ENCODE assay signal across 8 cellular contexts in genomic region chr1:184387871-184388670, GRCh38. TPM values are rescaled to one million over a fixed set of nuclear protein-coding genes. Genes with fewer than 3 reads are reported as not detected.
DNase-seq lines count a peak whose midpoint lies in the region; ATAC-seq, FAIRE-seq and TF ChIP-seq lines count a peak whose summit lies in the region.

No MANE protein-coding gene starts in this region.

- H3K36me3 ChIP-seq in mucosa of rectum (ENCODE audit: control insufficient read depth in 2 of 2, insufficient read depth in 2 of 2, low read length in 2 of 2) (no peaks in the 10 kb centered on the region), upper lobe of left lung (no peaks in the 10 kb centered on the region)

- H3K4me1 ChIP-seq in mucosa of rectum (ENCODE audit: control insufficient read depth in 2 of 2, insufficient read depth in 2 of 2, low read length in 2 of 2) (peaks cover 6 to 14% of the 10 kb centered on the region in 2 donors), upper lobe of left lung (peaks cover 11 to 39% (median 18%) of the 10 kb centered on the region in 4 donors)

- no peak for TF ChIP-seq EP300 in upper lobe of left lung (IDR thresholded peaks at IDR 0.05)

- H3K27ac ChIP-seq in mucosa of rectum (ENCODE audit: low read depth in 2 of 2, low read length in 2 of 2) (peak overlapping the region; percentile 77 to 80), upper lobe of left lung (peak overlapping the region; percentile 71 to 92 (median 86))

- H3K9me3 Mint-ChIP-seq in Calu3 (ENCODE audit: low read depth, unreplicated experiment) (no peaks in the 10 kb centered on the region), IgD-negative memory B cell (peaks cover 0 to 1% (median 0%) of the 10 kb centered on the region in 3 donors), WTC11 (no peaks in the 10 kb centered on the region)

- H3K4me3 ChIP-seq in mucosa of rectum (ENCODE audit: low read length in 2 of 2) (peak overlapping the region; percentile 91 to 95), upper lobe of left lung (peak overlapping the region; percentile 64 to 95 (median 80))

- H3K9me3 ChIP-seq in mucosa of rectum (ENCODE audit: control insufficient read depth in 2 of 2, low read length in 2 of 2), result no peaks in the 10 kb centered on the region
- no peaks in the 10 kb centered on the region for H3K9me3 ChIP-seq in upper lobe of left lung

- peak in 1 of 4 donors; percentile 7 for TF ChIP-seq POLR2A in upper lobe of left lung (IDR thresholded peaks at IDR 0.05)
- TF ChIP-seq POLR2A in GM12892 (IDR thresholded peaks at IDR 0.05; ENCODE audit: low read depth, low read length), result no peak

- H3K4me3 Mint-ChIP-seq in Calu3 (ENCODE audit: low read depth, unreplicated experiment) (peak overlapping the region; percentile 76), IgD-negative memory B cell (peak overlapping the region; percentile 81 to 90 (median 86)), WTC11 (peak overlapping the region; percentile 95)

- WGBS in upper lobe of left lung, 2 donors, result 1 to 2% methylated on average over 23 of the region's 23 CpGs

- H3K27ac Mint-ChIP-seq in Calu3 (ENCODE audit: unreplicated experiment), result peak overlapping the region; percentile 16
- H3K27ac Mint-ChIP-seq in IgD-negative memory B cell, result peak overlapping the region in 1 of 3 donors; percentile 76
- peak overlapping the region; percentile 17; the same call in 1 of the 2 replicates for H3K27ac Mint-ChIP-seq in WTC11

- TF ChIP-seq CTCF in Calu3 (IDR thresholded peaks at IDR 0.05; ENCODE audit: unreplicated experiment), result no peak
- TF ChIP-seq CTCF in WTC11 (IDR thresholded peaks at IDR 0.05), result no peak
- TF ChIP-seq CTCF in upper lobe of left lung (IDR thresholded peaks at IDR 0.05), result no peak

- H3K9ac ChIP-seq in mucosa of rectum (ENCODE audit: low read depth in 1 of 2, low read length in 2 of 2), result peak overlapping the region; percentile 79 to 85

- TSS peak; percentile 49 for BruUV-seq in Calu3 (replicated peaks; lab: Mats Ljungman, UMichigan)

- no peaks in the 10 kb centered on the region for H3K27me3 Mint-ChIP-seq in Calu3 (ENCODE audit: unreplicated experiment)
- H3K27me3 Mint-ChIP-seq in IgD-negative memory B cell, result peaks cover 49% of the 10 kb centered on the region
- peaks cover 9% of the 10 kb centered on the region for H3K27me3 Mint-ChIP-seq in WTC11 (ENCODE audit: low read depth)

- H3K36me3 Mint-ChIP-seq in Calu3 (ENCODE audit: insufficient read depth, unreplicated experiment), result peaks cover 29% of the 10 kb centered on the region
- peaks cover 1% of the 10 kb centered on the region for H3K36me3 Mint-ChIP-seq in IgD-negative memory B cell
- H3K36me3 Mint-ChIP-seq in WTC11, result no peaks in the 10 kb centered on the region

- peaks cover 0 to 4% of the 10 kb centered on the region in 2 donors for H3K27me3 ChIP-seq in mucosa of rectum (ENCODE audit: control insufficient read depth in 2 of 2, insufficient read depth in 2 of 2, low read length in 2 of 2)
- peaks cover 0 to 8% (median 0%) of the 10 kb centered on the region in 4 donors for H3K27me3 ChIP-seq in upper lobe of left lung

- CTCF ChIA-PET in Calu3 (lab: Charles Lee) (interaction anchor here (0.6 to 2.9 kb wide), 6 partner anchors 10 to 276 kb away, joined by 3 to 16 read pairs (median 6); no protein-coding TSS in a partner anchor), WTC11 (lab: Charles Lee) (interaction anchor here (0.8 to 3.4 kb wide), 6 partner anchors 9 to 312 kb away, joined by 3 to 28 read pairs (median 4); no protein-coding TSS in a partner anchor)

- DNase-seq in Calu3 (peak; percentile 29), WTC11 (ENCODE audit: low spot score) (no peak), upper lobe of left lung (peak; percentile 58 to 86), 8988T (no peak), GM12892 (ENCODE audit: insufficient read length) (no peak)

- intact Hi-C loops in Calu3 (cut with micrococcal nuclease; ENCODE audit: unreplicated experiment), result loop anchor here (2.0 kb wide), 1 partner anchor 95 kb away; no protein-coding TSS in a partner anchor

- POLR2A ChIA-PET in WTC11 (lab: Charles Lee), result interaction anchor here (0.5 to 1.2 kb wide), 3 partner anchors 10 to 160 kb away, joined by 3 to 5 read pairs (median 3); no protein-coding TSS in a partner anchor

- H3K4me1 Mint-ChIP-seq in Calu3 (ENCODE audit: low read depth, unreplicated experiment), result peaks cover 19% of the 10 kb centered on the region
- H3K4me1 Mint-ChIP-seq in IgD-negative memory B cell, result peaks cover 7 to 18% (median 13%) of the 10 kb centered on the region in 3 donors
- peaks cover 64% of the 10 kb centered on the region for H3K4me1 Mint-ChIP-seq in WTC11

- FAIRE-seq in GM12892 (lab: Jason Lieb, UNC), result no peak

- ATAC-seq in WTC11 (no peak), esophagus mucosa (peak; percentile 41), upper lobe of left lung (ENCODE audit: low FRiP score in 2 of 2) (peak in 1 of 2 donors; percentile 53)

TF ChIP-seq in WTC11, 78 proteins besides CTCF, POLR2A, EP300 and RAD21:
- TF ChIP-seq SMAD4 (CRISPR knock-in tag; IDR thresholded peaks at IDR 0.05) (no peak), ZNF138 (CRISPR knock-in tag; conservative IDR thresholded peaks at IDR 0.05) (no peak), GABPB1 (CRISPR knock-in tag; IDR thresholded peaks at IDR 0.05) (no peak), ATF3 (CRISPR knock-in tag; conservative IDR thresholded peaks at IDR 0.05) (no peak)

RNA-seq across cellular contexts. Expression of gene C1orf21, which starts 1.2 kb away (rescaled TPM):
- total RNA-seq in Calu3 (2022) (16.9 and 20.6 TPM in 2 replicates), WTC11 (2021) (20.1 to 28.5 TPM (median 22.9 TPM) in 3 replicates), esophagus mucosa (44.1 TPM), upper lobe of left lung (100 to 1,000 TPM in 1 of 6 donors, 10 to 100 TPM in 5; 21.4 to 110 (median 49.2) TPM)
- 1.7 TPM for polyA plus RNA-seq in IgD-negative memory B cell
- polyA plus RNA-seq in GM12892 (2012; ENCODE audit: missing spikeins), result 2.7 TPM

Comparison
In these comparisons a context has a peak if more than half of its experiments do, and no peak if none do; other contexts are left out.
1. DNase-seq: peak in Calu3 (single experiment) and upper lobe of left lung (2 of 2); none in WTC11 (single experiment), 8988T (single experiment) and GM12892 (single experiment).
2. Peak in every context shown above with its lines, with median percentiles within 50 percentile points of each other: H3K4me3 Mint-ChIP-seq.